ENCODE assay signal across 31 cellular contexts in the genomic region with DNA sequence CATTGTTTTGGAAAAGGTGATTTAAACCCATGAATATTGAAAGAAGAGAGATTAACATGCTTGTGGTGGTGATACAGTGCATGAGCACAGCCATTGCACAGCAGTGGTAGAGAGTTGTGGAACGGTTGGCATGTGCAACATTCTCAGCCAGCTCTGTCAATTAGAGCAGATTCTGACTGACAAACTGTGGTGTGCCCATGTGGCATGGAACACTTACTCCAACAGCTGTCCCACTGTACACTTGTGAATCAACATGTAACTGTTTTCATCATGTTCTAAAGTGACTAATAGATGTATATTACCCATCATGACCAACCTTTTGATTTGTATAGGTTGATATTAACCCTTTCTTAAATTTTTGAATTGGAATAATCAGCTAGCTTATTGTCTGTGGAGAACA. TPM values are rescaled to one million over a fixed set of nuclear protein-coding genes. Genes with fewer than 3 reads are reported as not detected.
"Had no signal": no experiment of that assay in that cellular context is flagged by ENCODE, and none has a peak within 500 bp of the region (broad histone marks: within the 10 kb centered on the region; RNA-seq: fewer than 3 reads in every experiment).

No MANE protein-coding gene starts in this region.

- H3K9me3 ChIP-seq: adrenal gland, gastroesophageal sphincter, psoas muscle, uterus had no signal

- H3K36me3 ChIP-seq: adrenal gland, gastroesophageal sphincter, neural progenitor cell, uterus had no signal

- H3K27ac ChIP-seq: adrenal gland, coronary artery, hepatocyte, neural progenitor cell, parathyroid adenoma, psoas muscle, uterus had no signal

- H3K4me1 ChIP-seq: adrenal gland, neural progenitor cell, parathyroid adenoma, psoas muscle, uterus had no signal

- H3K4me1 Mint-ChIP-seq: activated B cell treated with CpG ODN at 0.5 μM for 24 hours, neural progenitor cell had no signal

- H3K4me3 ChIP-seq: adrenal gland, coronary artery, dorsolateral prefrontal cortex, gastroesophageal sphincter, hepatocyte, neural progenitor cell, psoas muscle, uterus had no signal

- DNase-seq: activated B cell treated with CpG ODN at 0.5 μM for 24 hours; activated CD4-positive, alpha-beta memory T cell treated with anti-CD3 and anti-CD28 coated beads for 36 hours; activated CD4-positive, alpha-beta T cell treated with anti-CD3 and anti-CD28 coated beads for 48 hours; activated CD8-positive, alpha-beta memory T cell treated with anti-CD3 and anti-CD28 coated beads, Interleukin-2, amount 50 U/mL, for 4 hours; activated effector memory CD4-positive, alpha-beta T cell treated with anti-CD3 and anti-CD28 coated beads, Interleukin-2, amount 50 U/mL, for 16 hours; activated naive CD4-positive, alpha-beta T cell treated with anti-CD3 and anti-CD28 coated beads for 36 hours; activated naive CD8-positive, alpha-beta T cell treated with anti-CD3 and anti-CD28 coated beads for 36 hours; activated T-cell treated with anti-CD3 and anti-CD28 coated beads, Interleukin-2, amount 50 U/mL, for 1 hour; adrenal gland; aorta; dorsolateral prefrontal cortex; effector memory CD4-positive, alpha-beta T cell; islet precursor cell; left colon; naive thymus-derived CD8-positive, alpha-beta T cell; occipital lobe; psoas muscle; stimulated activated CD4-positive, alpha-beta T cell treated with anti-CD3 and anti-CD28 coated beads, Interleukin-15, amount 100 ng/mL, for 24 hours; substantia nigra; uterus had no signal

- H3K27me3 Mint-ChIP-seq: activated B cell treated with CpG ODN at 0.5 μM for 24 hours; activated CD4-positive, alpha-beta memory T cell treated with anti-CD3 and anti-CD28 coated beads for 36 hours; activated naive CD8-positive, alpha-beta T cell treated with anti-CD3 and anti-CD28 coated beads for 36 hours; brain; naive thymus-derived CD8-positive, alpha-beta T cell; stimulated activated naive CD8-positive, alpha-beta T cell treated with anti-CD3 and anti-CD28 coated beads, Interleukin-15, Interleukin-2, amounts not matched to agents 100 ng/mL and 50 ng/mL, for 24 hours; type B pancreatic cell had no signal

- H3K27me3 ChIP-seq: adrenal gland, dorsolateral prefrontal cortex, gastroesophageal sphincter, hepatocyte, neural progenitor cell, uterus had no signal

- H3K4me3 Mint-ChIP-seq: activated B cell treated with CpG ODN at 0.5 μM for 24 hours; activated CD4-positive, alpha-beta memory T cell treated with anti-CD3 and anti-CD28 coated beads for 36 hours; activated naive CD4-positive, alpha-beta T cell treated with anti-CD3 and anti-CD28 coated beads for 36 hours; activated naive CD8-positive, alpha-beta T cell treated with anti-CD3 and anti-CD28 coated beads for 36 hours; activated T-helper 1 cell treated with anti-CD3 and anti-CD28 coated beads, Interleukin-12 subunit alpha, Interleukin-12 subunit beta, Interleukin-2, Interleukin-4 antibody, amounts not matched to agents 30 ng/mL and 10 ng/mL and 1 ng/mL, durations not matched to agents 14 hours and 24 hours and 36 hours; brain; mesothelial cell of epicardium; naive thymus-derived CD8-positive, alpha-beta T cell; neural progenitor cell; stimulated activated naive CD8-positive, alpha-beta T cell treated with anti-CD3 and anti-CD28 coated beads, Interleukin-15, Interleukin-2, amounts not matched to agents 100 ng/mL and 50 ng/mL, for 24 hours; T-helper 2 cell treated with Interferon-gamma antibody and Interleukin-4, amounts not matched to agents 5 μg/mL and 100 μg/mL, for 36 hours; type B pancreatic cell had no signal

- H3K27ac Mint-ChIP-seq: activated B cell treated with CpG ODN at 0.5 μM for 24 hours; activated CD4-positive, alpha-beta memory T cell treated with anti-CD3 and anti-CD28 coated beads for 36 hours; activated naive CD4-positive, alpha-beta T cell treated with anti-CD3 and anti-CD28 coated beads for 36 hours; activated naive CD8-positive, alpha-beta T cell treated with anti-CD3 and anti-CD28 coated beads for 36 hours; activated T-helper 1 cell treated with anti-CD3 and anti-CD28 coated beads, Interleukin-12 subunit alpha, Interleukin-12 subunit beta, Interleukin-2, Interleukin-4 antibody, amounts not matched to agents 30 ng/mL and 10 ng/mL and 1 ng/mL, durations not matched to agents 14 hours and 24 hours and 36 hours; brain; mesothelial cell of epicardium; naive thymus-derived CD8-positive, alpha-beta T cell; neural progenitor cell; stimulated activated naive CD8-positive, alpha-beta T cell treated with anti-CD3 and anti-CD28 coated beads, Interleukin-15, Interleukin-2, amounts not matched to agents 100 ng/mL and 50 ng/mL, for 24 hours; T-helper 2 cell treated with Interferon-gamma antibody and Interleukin-4, amounts not matched to agents 5 μg/mL and 100 μg/mL, for 36 hours; type B pancreatic cell had no signal

- H3K9me3 Mint-ChIP-seq: activated B cell treated with CpG ODN at 0.5 μM for 24 hours; activated CD4-positive, alpha-beta memory T cell treated with anti-CD3 and anti-CD28 coated beads for 36 hours; activated naive CD4-positive, alpha-beta T cell treated with anti-CD3 and anti-CD28 coated beads for 36 hours; activated naive CD8-positive, alpha-beta T cell treated with anti-CD3 and anti-CD28 coated beads for 36 hours; activated T-helper 1 cell treated with anti-CD3 and anti-CD28 coated beads, Interleukin-12 subunit alpha, Interleukin-12 subunit beta, Interleukin-2, Interleukin-4 antibody, amounts not matched to agents 30 ng/mL and 10 ng/mL and 1 ng/mL, durations not matched to agents 14 hours and 24 hours and 36 hours; mesothelial cell of epicardium; naive thymus-derived CD8-positive, alpha-beta T cell; stimulated activated naive CD8-positive, alpha-beta T cell treated with anti-CD3 and anti-CD28 coated beads, Interleukin-15, Interleukin-2, amounts not matched to agents 100 ng/mL and 50 ng/mL, for 24 hours; T-helper 2 cell treated with Interferon-gamma antibody and Interleukin-4, amounts not matched to agents 5 μg/mL and 100 μg/mL, for 36 hours had no signal

- ATAC-seq: gastroesophageal sphincter; left colon; naive thymus-derived CD8-positive, alpha-beta T cell; psoas muscle had no signal

- H3K9ac ChIP-seq: neural progenitor cell, parathyroid adenoma had no signal

- H3K4me2 ChIP-seq: hepatocyte, neural progenitor cell had no signal

- H2AFZ ChIP-seq: hepatocyte, neural progenitor cell, parathyroid adenoma had no signal

RNA-seq across cellular contexts. Expression of a gene that starts 55.8 kb away (rescaled TPM):
- polyA plus RNA-seq: naive thymus-derived CD8-positive, alpha-beta T cell had no signal
